In genomic region chr1:234770924-234771540, GRCh38 we compare ENCODE assay signal across 11 cellular contexts.
DNase-seq lines count a peak whose midpoint lies in the region; ATAC-seq and TF ChIP-seq lines count a peak whose summit lies in the region.
"Had no signal": no experiment of that assay in that cellular context is flagged by ENCODE, and none has a peak within 500 bp of the region (broad histone marks: within the 10 kb centered on the region; RNA-seq: fewer than 3 reads in every experiment).

No MANE protein-coding gene starts in this region.

- POLR2A ChIA-PET in CD8-positive, alpha-beta T cell (lab: Charles Lee) = interaction anchor here (0.9 to 3.4 kb wide), 6 partner anchors 11 to 164 kb away, joined by 3 to 22 read pairs (median 4); no protein-coding TSS in a partner anchor
- POLR2A ChIA-PET in OCI-LY7 (lab: Charles Lee) = interaction anchor here (0.6 to 1.4 kb wide), 10 partner anchors 14 to 324 kb away, joined by 3 to 7 read pairs (median 3); no protein-coding TSS in a partner anchor

- no peaks in the 10 kb centered on the region for H3K27me3 ChIP-seq in CD8-positive, alpha-beta T cell (ENCODE audit: insufficient read depth, low read length)
- H3K27me3 ChIP-seq in tibial artery = no peaks in the 10 kb centered on the region

- peaks cover 61% of the 10 kb centered on the region for H3K4me1 ChIP-seq in CD8-positive, alpha-beta T cell (ENCODE audit: insufficient read depth, low read length)
- H3K4me1 ChIP-seq in OCI-LY7 (ENCODE audit: insufficient read depth, low read length, poor library complexity, severe bottlenecking) = peaks cover 33% of the 10 kb centered on the region
- peaks cover 0 to 23% (median 7%) of the 10 kb centered on the region in 4 donors for H3K4me1 ChIP-seq in tibial artery

- H3K27me3 Mint-ChIP-seq in CD8-positive, alpha-beta T cell (ENCODE audit: low read depth) = no peaks in the 10 kb centered on the region
- no peaks in the 10 kb centered on the region for H3K27me3 Mint-ChIP-seq in central memory CD8-positive, alpha-beta T cell
- no peaks in the 10 kb centered on the region for H3K27me3 Mint-ChIP-seq in osteocyte (ENCODE audit: unreplicated experiment)
- H3K27me3 Mint-ChIP-seq: type B pancreatic cell had no signal

- H3K9me2 ChIP-seq in OCI-LY7 (ENCODE audit: insufficient read depth, low read length) = no peaks in the 10 kb centered on the region

- no peaks in the 10 kb centered on the region for H3K9me3 ChIP-seq in CD8-positive, alpha-beta T cell (ENCODE audit: low read length)
- no peaks in the 10 kb centered on the region for H3K9me3 ChIP-seq in OCI-LY7 (ENCODE audit: low read length)
- no peaks in the 10 kb centered on the region for H3K9me3 ChIP-seq in tibial artery

- H3K27ac ChIP-seq in CD8-positive, alpha-beta T cell (ENCODE audit: low read depth, low read length) = no peak overlapping the region
- no peak overlapping the region for H3K27ac ChIP-seq in OCI-LY7 (ENCODE audit: low read depth, low read length, poor library complexity, severe bottlenecking)
- peak overlapping the region in 1 of 2 donors; percentile 62 for H3K27ac ChIP-seq in tibial artery

- H3K9me3 Mint-ChIP-seq in CD8-positive, alpha-beta T cell = no peaks in the 10 kb centered on the region
- H3K9me3 Mint-ChIP-seq in central memory CD8-positive, alpha-beta T cell = no peaks in the 10 kb centered on the region
- no peaks in the 10 kb centered on the region for H3K9me3 Mint-ChIP-seq in osteocyte (ENCODE audit: unreplicated experiment)
- H3K9me3 Mint-ChIP-seq: type B pancreatic cell had no signal

- H3K79me2 ChIP-seq in OCI-LY7 (ENCODE audit: insufficient read depth, low read depth, low read length) = no peaks in the 10 kb centered on the region

- CTCF ChIA-PET in CD8-positive, alpha-beta T cell (lab: Charles Lee) = interaction anchor here (1.0 to 1.7 kb wide), 5 partner anchors 159 to 313 kb away, joined by 3 to 5 read pairs (median 3); no protein-coding TSS in a partner anchor
- CTCF ChIA-PET in OCI-LY7 (lab: Charles Lee; ENCODE audit: unreplicated experiment) = no interaction called here

- H2AFZ ChIP-seq in OCI-LY7 (ENCODE audit: low read length) = no peak overlapping the region; the same call in 1 of the 2 replicates

- H3K27ac Mint-ChIP-seq in CD8-positive, alpha-beta T cell = peak overlapping the region; percentile 94
- H3K27ac Mint-ChIP-seq in central memory CD8-positive, alpha-beta T cell (ENCODE audit: low read depth) = peak overlapping the region; percentile 95
- H3K27ac Mint-ChIP-seq in osteocyte (ENCODE audit: unreplicated experiment) = peak overlapping the region; percentile 94

- no TSS peak for BruUV-seq in OCI-LY7 (replicated peaks; lab: Mats Ljungman, UMichigan)

- H3K36me3 Mint-ChIP-seq in CD8-positive, alpha-beta T cell = no peaks in the 10 kb centered on the region
- H3K36me3 Mint-ChIP-seq in central memory CD8-positive, alpha-beta T cell (ENCODE audit: insufficient read depth) = peaks cover 8% of the 10 kb centered on the region
- no peaks in the 10 kb centered on the region for H3K36me3 Mint-ChIP-seq in osteocyte (ENCODE audit: unreplicated experiment)
- H3K36me3 Mint-ChIP-seq: type B pancreatic cell had no signal

- peaks cover 63% of the 10 kb centered on the region for H3K4me1 Mint-ChIP-seq in CD8-positive, alpha-beta T cell (ENCODE audit: low read depth)
- peaks cover 43% of the 10 kb centered on the region for H3K4me1 Mint-ChIP-seq in central memory CD8-positive, alpha-beta T cell
- H3K4me1 Mint-ChIP-seq in osteocyte (ENCODE audit: unreplicated experiment) = peaks cover 36% of the 10 kb centered on the region

- no peaks in the 10 kb centered on the region for H4K20me1 ChIP-seq in OCI-LY7 (ENCODE audit: insufficient read depth, low read length)

- peak in 1 of 7 experiments; percentile 46 for DNase-seq in CD8-positive, alpha-beta T cell
- DNase-seq in OCI-LY7 (ENCODE audit: low spot score) (no peak), osteocyte (ENCODE audit: extremely low spot score, unreplicated experiment) (no peak), COR-L47 (lab: John Stamatoyannopoulos, UW) (no peak), Kasumi-1 (lab: John Stamatoyannopoulos, UW) (no peak), tibial artery (no peak)
- no peak for DNase-seq in central memory CD8-positive, alpha-beta T cell (ENCODE audit: low spot score in 2 of 2)
- DNase-seq: kidney glomerular epithelial cell, NCI-H748 treated with DMSO at 0.1 percent for 48 hours, occipital lobe had no signal

- no peak for ATAC-seq in CD8-positive, alpha-beta T cell
- ATAC-seq in central memory CD8-positive, alpha-beta T cell (replicated peaks; ENCODE audit: extremely low read depth, poor library complexity, severe bottlenecking) = no peak

- intact Hi-C loops in CD8-positive, alpha-beta T cell (cut with DNase I, micrococcal nuclease) = loop anchor here (5.0 to 10.0 kb wide), 3 partner anchors 71 to 1094 kb away; partner anchors contain the start of genes IRF2BP2 (in 1 of the 2) and LYST (in 1 of the 2)
- intact Hi-C loops in OCI-LY7 (cut with micrococcal nuclease; ENCODE audit: unreplicated experiment) (loop anchor here (5.0 kb wide), 2 partner anchors 274 to 311 kb away; no protein-coding TSS in a partner anchor), tibial artery (cut with DNase I; ENCODE audit: low total_unique reads) (no loop called here)

- TF ChIP-seq CTCF in CD8-positive, alpha-beta T cell (IDR thresholded peaks at IDR 0.05) = no peak
- TF ChIP-seq CTCF in OCI-LY7 (conservative IDR thresholded peaks at IDR 0.05; ENCODE audit: low read length) (no peak), osteocyte (IDR thresholded peaks at IDR 0.05) (no peak), tibial artery (IDR thresholded peaks at IDR 0.05) (no peak)

- H3K4me3 ChIP-seq in CD8-positive, alpha-beta T cell (ENCODE audit: low read depth, low read length) = no peak overlapping the region
- H3K4me3 ChIP-seq in OCI-LY7 (ENCODE audit: low read depth, low read length, poor library complexity, severe bottlenecking) (no peak overlapping the region), tibial artery (no peak overlapping the region)

- H3K4me3 Mint-ChIP-seq in CD8-positive, alpha-beta T cell = peak overlapping the region; percentile 39
- H3K4me3 Mint-ChIP-seq in central memory CD8-positive, alpha-beta T cell = no peak overlapping the region
- no peak overlapping the region for H3K4me3 Mint-ChIP-seq in osteocyte (ENCODE audit: unreplicated experiment)

- H3K36me3 ChIP-seq in CD8-positive, alpha-beta T cell (ENCODE audit: insufficient read depth, low read length) = no peaks in the 10 kb centered on the region
- H3K36me3 ChIP-seq in OCI-LY7 (ENCODE audit: insufficient read depth, low read length) (no peaks in the 10 kb centered on the region), tibial artery (no peaks in the 10 kb centered on the region)

- H3K4me2 ChIP-seq in OCI-LY7 (ENCODE audit: low read length) = peak overlapping the region; percentile 51
